29 cellular contexts compared by ENCODE assay signal in the genomic region with DNA sequence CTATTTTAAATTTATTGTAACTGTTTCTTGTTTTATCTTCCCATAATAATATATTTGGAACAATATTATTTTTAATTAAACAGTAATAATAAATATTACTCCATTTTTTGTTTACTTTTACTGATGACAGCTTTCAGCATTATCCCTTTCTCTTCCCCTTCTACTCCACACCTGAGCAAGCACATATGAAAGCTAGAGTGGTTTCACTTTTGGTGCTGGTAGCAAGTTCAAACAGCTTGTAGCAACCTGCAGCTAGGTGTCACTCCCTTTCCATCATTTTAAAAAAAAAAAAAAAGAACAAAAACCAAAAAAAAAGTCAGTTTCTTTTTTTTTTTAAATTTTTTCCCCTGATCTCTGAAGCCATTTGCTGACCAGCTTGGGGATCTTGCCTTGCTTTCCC.
A peak's percentile ranks its signal among the peaks of the same experiment; 100 is the strongest.
DNase-seq lines count a peak whose midpoint lies in the region; ATAC-seq and TF ChIP-seq lines count a peak whose summit lies in the region.
"Had no signal": no experiment of that assay in that cellular context is flagged by ENCODE, and none has a peak within 500 bp of the region (broad histone marks: within the 10 kb centered on the region; RNA-seq: fewer than 3 reads in every experiment).

No MANE protein-coding gene starts in this region.

- H3K36me3 ChIP-seq in transverse colon, result no peaks in the 10 kb centered on the region
- H3K36me3 ChIP-seq: BE2C, esophagus muscularis mucosa, HAP-1, upper lobe of right lung had no signal

- H3K27me3 ChIP-seq in transverse colon, result no peaks in the 10 kb centered on the region
- H3K27me3 ChIP-seq: BE2C, esophagus muscularis mucosa, upper lobe of right lung had no signal

- H3K4me3 ChIP-seq in choroid plexus epithelial cell (ENCODE audit: low read depth, low read length) (no peak overlapping the region), transverse colon (no peak overlapping the region)
- H3K4me3 ChIP-seq: esophagus muscularis mucosa, HAP-1, skin epidermis, upper lobe of right lung had no signal

- no peak for TF ChIP-seq EP300 in transverse colon (IDR thresholded peaks at IDR 0.05; ENCODE audit: low read depth)

- TF ChIP-seq CTCF in choroid plexus epithelial cell (conservative IDR thresholded peaks at IDR 0.05; ENCODE audit: low read depth, low read length) (peak; percentile 38), transverse colon (IDR thresholded peaks at IDR 0.05) (no peak)

- TF ChIP-seq POLR2A in GM18505 (IDR thresholded peaks at IDR 0.05; ENCODE audit: borderline replicate concordance, extremely low read depth, insufficient read depth, insufficient read length) (no peak), transverse colon (IDR thresholded peaks at IDR 0.05) (no peak), erythroblast (IDR thresholded peaks at IDR 0.05; ENCODE audit: low read length) (no peak)

- DNase-seq in HPDE6-E6E7 (ENCODE audit: extremely low spot score), result peak; percentile 34
- DNase-seq in choroid plexus epithelial cell (ENCODE audit: low read depth), result peak; percentile 30
- DNase-seq in RKO (ENCODE audit: low spot score), result no peak
- DNase-seq in transverse colon, result no peak
- DNase-seq in erythroblast (lab: John Stamatoyannopoulos, UW), result no peak
- DNase-seq: activated CD4-positive, alpha-beta T cell treated with anti-CD3 and anti-CD28 coated beads, Interleukin-2, amount 10 ng/mL, durations not matched to agents 24 days and 14 days; activated CD8-positive, alpha-beta memory T cell treated with anti-CD3 and anti-CD28 coated beads for 24 hours; activated effector memory CD4-positive, alpha-beta T cell treated with Interleukin-2 at 50 U/mL for 16 hours; activated T-cell treated with anti-CD3 and anti-CD28 coated beads for 4 hours; BE2C; caudate nucleus; CD8-positive, alpha-beta T cell; foreskin fibroblast; KBM-7; NCI-H1417 treated with DMSO at 0.1 percent for 48 hours; NCI-H2081 treated with DMSO at 0.1 percent for 48 hours; NCI-H345; NCI-H69; retina; stimulated activated naive B cell treated with anti-CD40 and anti-IgM and Interleukin-4, amounts not matched to agents 10 μg/mL and 1 μg/mL and 100 μg/mL, for 72 hours; T-cell; upper lobe of right lung had no signal

- no peak overlapping the region for H3K27ac ChIP-seq in transverse colon
- H3K27ac ChIP-seq: esophagus muscularis mucosa, parathyroid adenoma, skin epidermis, upper lobe of right lung had no signal

- H3K4me1 ChIP-seq in transverse colon, result no peaks in the 10 kb centered on the region
- H3K4me1 ChIP-seq: BE2C, esophagus muscularis mucosa, HAP-1, parathyroid adenoma, upper lobe of right lung had no signal

- intact Hi-C loops in transverse colon (cut with DNase I; ENCODE audit: low total_unique reads), result no loop called here

- in situ Hi-C loops in transverse colon (cut with MboI; ENCODE audit: low pct_ligation_motif_present in 1 of 4, low pct_unique_long_range_greater_than_20kb in 1 of 4, low sequenced_read_pairs in 3 of 4), result no loop called here

- H3K9me3 ChIP-seq in transverse colon, result peaks cover 0 to under 1% of the 10 kb centered on the region in 2 donors
- H3K9me3 ChIP-seq: BE2C, HAP-1 had no signal

- ATAC-seq in GM18505 (IDR thresholded peaks at IDR 0.05; ENCODE audit: unreplicated experiment) (peak; percentile 83), GM21526 (IDR thresholded peaks at IDR 0.05; ENCODE audit: low FRiP score, unreplicated experiment) (peak; percentile 65), GM21825 (IDR thresholded peaks at IDR 0.05; ENCODE audit: unreplicated experiment) (no peak)
- ATAC-seq: CD8-positive, alpha-beta T cell; stimulated activated naive B cell treated with anti-CD40 and anti-IgM and Interleukin-4, amounts not matched to agents 10 μg/mL and 1 μg/mL and 100 μg/mL, for 72 hours; T-cell; upper lobe of right lung had no signal

Comparison
In these comparisons a context has a peak if more than half of its experiments do, and no peak if none do; other contexts are left out.
1. DNase-seq: peak in HPDE6-E6E7 (single experiment) and choroid plexus epithelial cell (single experiment); none in RKO (single experiment), transverse colon (single experiment) and erythroblast (0 of 2).